Comparison of ENCODE assay signal across 17 cellular contexts in the genomic region with DNA sequence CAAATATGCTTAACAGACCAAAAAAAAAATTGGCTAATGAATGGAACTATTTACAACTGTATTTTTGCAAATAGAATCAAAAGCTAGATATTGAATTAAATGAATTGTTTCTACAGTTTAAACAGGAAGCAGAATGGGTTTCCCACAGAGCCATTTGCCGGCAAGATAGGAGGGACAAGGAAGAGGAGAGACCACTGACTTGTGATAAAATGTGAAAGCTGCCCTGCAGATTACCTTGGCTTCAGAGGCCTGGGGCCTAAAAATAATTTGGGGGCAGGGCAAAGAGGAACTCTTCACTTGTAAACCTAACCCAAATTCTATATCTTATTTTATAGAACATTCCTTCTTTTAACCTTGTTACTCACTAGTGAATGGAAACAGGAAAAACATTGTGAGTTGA. TPM values are rescaled to one million over a fixed set of nuclear protein-coding genes. Genes with fewer than 3 reads are reported as not detected.
DNase-seq lines count a peak whose midpoint lies in the region; ATAC-seq and TF ChIP-seq lines count a peak whose summit lies in the region.
"Had no signal": no experiment of that assay in that cellular context is flagged by ENCODE, and none has a peak within 500 bp of the region (broad histone marks: within the 10 kb centered on the region; RNA-seq: fewer than 3 reads in every experiment).

No MANE protein-coding gene starts in this region.

- no peaks in the 10 kb centered on the region for H3K27me3 Mint-ChIP-seq in T-helper 17 cell
- H3K27me3 Mint-ChIP-seq: CD4-positive, alpha-beta T cell had no signal

- no peak overlapping the region for H3K9ac ChIP-seq in BLaER1

- H3K4me1 ChIP-seq in BLaER1 (peaks cover 34% of the 10 kb centered on the region), Panc1 (ENCODE audit: control insufficient read depth, insufficient read depth, low read length) (peaks cover 6% of the 10 kb centered on the region)

- intact Hi-C loops in Panc1 (cut with micrococcal nuclease; ENCODE audit: unreplicated experiment) = no loop called here

- 0 out of 2 replicates have a peak overlapping the region, but pooled peaks have one; percentile 7 for H3K27ac ChIP-seq in BLaER1
- H3K27ac ChIP-seq in HL-60 (replicated peaks) = peak overlapping the region; percentile 27; the same call in 1 of the 2 replicates
- H3K27ac ChIP-seq in Panc1 (ENCODE audit: low read length) = peak overlapping the region; percentile 57; the same call in 1 of the 2 replicates
- H3K27ac ChIP-seq: A549, Peyer's patch had no signal

- POLR2A ChIA-PET in Panc1 (lab: Charles Lee) = interaction anchor here (0.5 kb wide), 1 partner anchor 180 kb away, joined by 6 read pairs; no protein-coding TSS in a partner anchor

- peak overlapping the region; percentile 72 for H3K4me2 ChIP-seq in BLaER1
- H3K4me2 ChIP-seq: A549 had no signal

- ATAC-seq in Panc1 (no peak), T-helper 17 cell (no peak)
- ATAC-seq: A549 had no signal

- peaks cover 6% of the 10 kb centered on the region for H3K4me1 Mint-ChIP-seq in T-helper 17 cell

- DNase-seq in HL-60 (ENCODE audit: low read depth in 1 of 2, low spot score in 1 of 2) = no peak
- DNase-seq in Panc1 (ENCODE audit: low read depth, low spot score) = no peak
- DNase-seq in ecto neural progenitor cell (ENCODE audit: low spot score) = peak; percentile 3
- no peak for DNase-seq in Ammon's horn (ENCODE audit: low spot score)
- DNase-seq in D341Med (ENCODE audit: low spot score) = no peak
- no peak for DNase-seq in C1 segment of cervical spinal cord (lab: John Stamatoyannopoulos, UW)
- no peak for DNase-seq in T-helper 17 cell
- DNase-seq: CD4-positive, alpha-beta T cell; H7; NCI-H1436 treated with DMSO at 0.1 percent for 48 hours; NCI-H2107; NCI-H345; Peyer's patch; Right ventricle myocardium superior; SW 1271 had no signal

- in situ Hi-C loops in Panc1 (cut with HindIII; ENCODE audit: low pct_unique_long_range_greater_than_20kb, low sequenced_read_pairs) = no loop called here

- no peaks in the 10 kb centered on the region for H4K20me1 ChIP-seq in BLaER1

- H3K36me3 Mint-ChIP-seq in T-helper 17 cell (ENCODE audit: low read depth) = peaks cover 3% of the 10 kb centered on the region

- H3K4me3 ChIP-seq in BLaER1 (no peak overlapping the region), HL-60 (replicated peaks; ENCODE audit: insufficient read depth, low read length) (no peak overlapping the region), Panc1 (ENCODE audit: low read depth in 2 of 2, low read length in 2 of 2) (no peak overlapping the region)
- H3K4me3 ChIP-seq: A549, Peyer's patch had no signal

- H3K27me3 ChIP-seq in BLaER1 (no peaks in the 10 kb centered on the region), HL-60 (ENCODE audit: insufficient read depth, poor library complexity, severe bottlenecking) (no peaks in the 10 kb centered on the region), Panc1 (ENCODE audit: control insufficient read depth, insufficient read depth, low read length) (no peaks in the 10 kb centered on the region)
- H3K27me3 ChIP-seq: Peyer's patch had no signal

- TF ChIP-seq CTCF in HL-60 (IDR thresholded peaks at IDR 0.05; ENCODE audit: insufficient read depth, low read length) (no peak), Panc1 (IDR thresholded peaks at IDR 0.05) (no peak)

- H3K9me3 ChIP-seq in BLaER1 (peaks cover 5% of the 10 kb centered on the region; the same call in 1 of the 2 replicates), Panc1 (ENCODE audit: control insufficient read depth, insufficient read depth, low read depth, low read length) (no peaks in the 10 kb centered on the region), T-helper 17 cell (ENCODE audit: control insufficient read depth, low read length, poor library complexity, severe bottlenecking) (peaks cover 9% of the 10 kb centered on the region)
- H3K9me3 ChIP-seq: A549, Peyer's patch had no signal

- no peak overlapping the region for H3K4me3 Mint-ChIP-seq in T-helper 17 cell
- H3K4me3 Mint-ChIP-seq: CD4-positive, alpha-beta T cell had no signal

- BruUV-seq in Panc1 (replicated peaks; lab: Mats Ljungman, UMichigan) = no TSS peak

- CTCF ChIA-PET in Panc1 (lab: Charles Lee) = no interaction called here

- H3K36me3 ChIP-seq in BLaER1 (no peaks in the 10 kb centered on the region), Panc1 (ENCODE audit: control insufficient read depth, insufficient read depth, low read length) (no peaks in the 10 kb centered on the region)
- H3K36me3 ChIP-seq: Peyer's patch had no signal

- no peak overlapping the region for H3K27ac Mint-ChIP-seq in T-helper 17 cell
- H3K27ac Mint-ChIP-seq: CD4-positive, alpha-beta T cell had no signal

RNA-seq across cellular contexts. Expression of a gene that starts 49.3 kb away (rescaled TPM):
- total RNA-seq in Panc1 (2021; ENCODE audit: unreplicated experiment) = 17.8 TPM
- 7.2 TPM for polyA plus RNA-seq in Panc1 (2012; ENCODE audit: insufficient read length)
- total RNA-seq in T-helper 17 cell = 10 to 100 TPM; 16.3 to 18.7 TPM

Comparison
In these comparisons a context has a peak if more than half of its experiments do, and no peak if none do; other contexts are left out.
1. H3K27ac ChIP-seq: peak in every context shown above with its lines; median percentile 57 in Panc1; 27 in HL-60; 7 in BLaER1.